Comparison of ENCODE assay signal across 7 cellular contexts in genomic region chr11:287821-288327, GRCh38.
DNase-seq lines count a peak whose midpoint lies in the region; TF ChIP-seq lines count a peak whose summit lies in the region.

No MANE protein-coding gene starts in this region.

- DNase-seq in islet precursor cell (peak; percentile 50), GOT3 (lab: John Stamatoyannopoulos, UW) (no peak), UCSD-AML1 (lab: John Stamatoyannopoulos, UW; ENCODE audit: unreplicated experiment) (no peak), hippocampal formation (lab: John Stamatoyannopoulos, UW) (no peak)
- DNase-seq in stimulated activated CD8-positive, alpha-beta memory T cell treated with anti-CD3 and anti-CD28 coated beads, Interleukin-4, amount 100 ng/mL, for 48 hours: peak; percentile 67

- no peaks in the 10 kb centered on the region for H3K36me3 ChIP-seq in Loucy (ENCODE audit: insufficient read depth, low read length)

- peak overlapping the region; percentile 93 for H3K9ac ChIP-seq in Loucy (ENCODE audit: low read depth, low read length, poor library complexity, severe bottlenecking)

- H3K27me3 Mint-ChIP-seq in activated naive CD4-positive, alpha-beta T cell treated with anti-CD3 and anti-CD28 coated beads, Interleukin-2, amount 50 U/mL, for 24 hours: no peaks in the 10 kb centered on the region

- no peaks in the 10 kb centered on the region for H3K27me3 ChIP-seq in Loucy (ENCODE audit: insufficient read depth, low read length, poor library complexity, severe bottlenecking)

- peak overlapping the region; percentile 97 for H3K4me2 ChIP-seq in Loucy (ENCODE audit: low read depth, low read length, poor library complexity, severe bottlenecking)

- H3K4me1 Mint-ChIP-seq in activated naive CD4-positive, alpha-beta T cell treated with anti-CD3 and anti-CD28 coated beads, Interleukin-2, amount 50 U/mL, for 24 hours: peaks cover 38% of the 10 kb centered on the region

- no peaks in the 10 kb centered on the region for H3K9me3 ChIP-seq in Loucy (ENCODE audit: insufficient read depth, low read depth, low read length)

- H3K79me2 ChIP-seq in Loucy (ENCODE audit: insufficient read depth, low read length): peaks cover 37% of the 10 kb centered on the region; the same call in 1 of the 2 replicates

- peaks cover 3% of the 10 kb centered on the region for H4K20me1 ChIP-seq in Loucy (ENCODE audit: insufficient read depth, low read length, poor library complexity, severe bottlenecking)

- peak overlapping the region; percentile 80 for H3K4me3 Mint-ChIP-seq in activated naive CD4-positive, alpha-beta T cell treated with anti-CD3 and anti-CD28 coated beads, Interleukin-2, amount 50 U/mL, for 24 hours

- H2AFZ ChIP-seq in Loucy (ENCODE audit: low read length): peak overlapping the region; percentile 82

- no peaks in the 10 kb centered on the region for H3K9me3 Mint-ChIP-seq in activated naive CD4-positive, alpha-beta T cell treated with anti-CD3 and anti-CD28 coated beads, Interleukin-2, amount 50 U/mL, for 24 hours

- H3F3A ChIP-seq in Loucy (ENCODE audit: low read depth): no peaks in the 10 kb centered on the region

- H3K4me1 ChIP-seq in Loucy (ENCODE audit: insufficient read depth, low read length, poor library complexity, severe bottlenecking): peaks cover 41% of the 10 kb centered on the region

- peak overlapping the region; percentile 93 for H3K4me3 ChIP-seq in Loucy (ENCODE audit: low read length, poor library complexity, severe bottlenecking)

- H3K9me2 ChIP-seq in Loucy (replicated peaks; ENCODE audit: low read depth, low read length): no peaks in the 10 kb centered on the region

- H3K27ac Mint-ChIP-seq in activated naive CD4-positive, alpha-beta T cell treated with anti-CD3 and anti-CD28 coated beads, Interleukin-2, amount 50 U/mL, for 24 hours: peak overlapping the region; percentile 94

- no peaks in the 10 kb centered on the region for H3K36me3 Mint-ChIP-seq in activated naive CD4-positive, alpha-beta T cell treated with anti-CD3 and anti-CD28 coated beads, Interleukin-2, amount 50 U/mL, for 24 hours

- no peak for TF ChIP-seq CTCF in Loucy (conservative IDR thresholded peaks at IDR 0.05; ENCODE audit: low read length)

Comparison
In these comparisons a context has a peak if more than half of its experiments do, and no peak if none do; other contexts are left out.
1. DNase-seq: peak in islet precursor cell (single experiment) and stimulated activated CD8-positive, alpha-beta memory T cell treated with anti-CD3 and anti-CD28 coated beads, Interleukin-4, amount 100 ng/mL, for 48 hours (single experiment); none in GOT3 (single experiment), UCSD-AML1 (single experiment) and hippocampal formation (0 of 2).